In the genomic region with DNA sequence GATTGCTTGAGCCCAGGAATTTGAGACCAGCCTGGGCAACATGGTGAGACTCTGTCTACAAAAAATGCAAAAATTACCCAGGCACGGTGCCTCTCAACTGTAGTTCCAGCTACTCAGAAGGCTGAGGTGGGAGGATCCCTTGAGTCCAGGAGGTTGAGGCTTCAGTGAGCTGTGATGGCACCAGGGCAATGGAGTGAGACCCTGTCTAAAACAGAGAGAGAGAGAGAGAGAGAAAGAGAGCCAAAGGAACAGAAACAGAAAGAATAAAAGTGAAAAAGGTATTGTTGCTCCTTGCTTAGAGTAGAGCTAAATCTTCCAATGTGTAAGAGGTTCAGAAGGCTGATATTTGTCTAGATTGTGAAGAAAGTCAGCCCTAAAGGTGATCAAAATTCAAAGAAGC, we compare ENCODE assay signal across 18 cellular contexts.
"Had no signal": no experiment of that assay in that cellular context is flagged by ENCODE, and none has a peak within 500 bp of the region (broad histone marks: within the 10 kb centered on the region; RNA-seq: fewer than 3 reads in every experiment).

No MANE protein-coding gene starts in this region.

- H3K9me3 ChIP-seq: gastrocnemius medialis, pancreas, stomach had no signal

- H3K27ac Mint-ChIP-seq: activated naive CD4-positive, alpha-beta T cell treated with anti-CD3 and anti-CD28 coated beads, Interleukin-2, amount 50 U/mL, for 24 hours; brain; neural progenitor cell had no signal

- H3K27me3 ChIP-seq: gastrocnemius medialis, pancreas had no signal

- H3K36me3 ChIP-seq: gastrocnemius medialis, neural progenitor cell, pancreas, stomach had no signal

- H3K4me2 ChIP-seq: neural progenitor cell had no signal

- H3K27me3 Mint-ChIP-seq: activated naive CD4-positive, alpha-beta T cell treated with anti-CD3 and anti-CD28 coated beads, Interleukin-2, amount 50 U/mL, for 24 hours; central memory CD8-positive, alpha-beta T cell had no signal

- H3K27ac ChIP-seq: epithelial cell of prostate, gastrocnemius medialis, neural progenitor cell, pancreas, stomach had no signal

- H3K9me3 Mint-ChIP-seq: activated naive CD4-positive, alpha-beta T cell treated with anti-CD3 and anti-CD28 coated beads, Interleukin-2, amount 50 U/mL, for 24 hours; brain; central memory CD8-positive, alpha-beta T cell had no signal

- H3K4me1 ChIP-seq: gastrocnemius medialis, pancreas, stomach had no signal

- H3K4me3 ChIP-seq: gastrocnemius medialis, neural progenitor cell, pancreas, stomach had no signal

- H3K36me3 Mint-ChIP-seq: activated naive CD4-positive, alpha-beta T cell treated with anti-CD3 and anti-CD28 coated beads, Interleukin-2, amount 50 U/mL, for 24 hours; brain; neural progenitor cell had no signal

- H3K4me3 Mint-ChIP-seq: activated naive CD4-positive, alpha-beta T cell treated with anti-CD3 and anti-CD28 coated beads, Interleukin-2, amount 50 U/mL, for 24 hours; brain; central memory CD8-positive, alpha-beta T cell; neural progenitor cell had no signal

- ATAC-seq: gastrocnemius medialis, left ventricle myocardium superior, pancreas had no signal

- H3K4me1 Mint-ChIP-seq: brain had no signal

- H3K9ac ChIP-seq: neural progenitor cell had no signal

- DNase-seq: activated CD4-positive, alpha-beta T cell treated with anti-CD3 and anti-CD28 coated beads, Interleukin-2, amount 50 U/mL, for 1 hour; activated T-cell treated with anti-CD3 and anti-CD28 coated beads, Interleukin-2, amount 50 U/mL, for 1 hour; amygdala; cortex of kidney; effector CD8-positive, alpha-beta T cell; gastrocnemius medialis; kidney; left ventricle myocardium superior; pancreas; stimulated activated CD4-positive, alpha-beta T cell treated with anti-CD3 and anti-CD28 coated beads, Interleukin-12 subunit alpha, Interleukin-12 subunit beta, amount 100 ng/mL, for 4 hours; stimulated activated CD4-positive, alpha-beta T cell treated with anti-CD3 and anti-CD28 coated beads, Interleukin-4, amount 100 ng/mL, for 1 hour; stimulated activated CD8-positive, alpha-beta memory T cell treated with anti-CD3 and anti-CD28 coated beads, Interleukin-4, amount 100 ng/mL, for 48 hours; stomach had no signal
